29 cellular contexts compared by ENCODE assay signal in the genomic region with DNA sequence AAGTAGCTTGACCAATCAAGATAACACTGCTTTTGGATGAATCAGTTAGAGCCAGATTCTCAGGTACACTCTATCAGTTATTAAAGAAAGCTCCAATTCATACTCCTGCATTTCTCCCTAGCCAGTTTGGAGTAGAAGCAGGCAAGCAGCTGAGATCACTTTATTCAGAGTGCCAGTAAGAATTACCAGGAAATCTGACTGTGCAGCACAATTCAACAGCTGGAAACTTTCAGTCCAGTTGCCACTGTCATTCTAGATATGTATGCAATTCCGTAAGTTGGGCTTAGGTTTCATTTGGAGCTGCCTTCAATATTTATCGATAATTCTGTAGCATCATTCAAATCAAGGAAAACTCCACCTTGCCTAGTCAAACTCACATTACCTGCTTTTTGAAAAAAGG.
"Had no signal": no experiment of that assay in that cellular context is flagged by ENCODE, and none has a peak within 500 bp of the region (broad histone marks: within the 10 kb centered on the region; RNA-seq: fewer than 3 reads in every experiment).

No MANE protein-coding gene starts in this region.

- H3K36me3 ChIP-seq: ascending aorta, breast epithelium, cardiac muscle cell, colonic mucosa, gastrocnemius medialis, heart left ventricle had no signal

- H3K9me3 ChIP-seq: ascending aorta, breast epithelium, colonic mucosa, gastrocnemius medialis had no signal

- ATAC-seq: activated CD4-positive, alpha-beta T cell treated with anti-CD3 and anti-CD28 coated beads for 36 hours; activated CD8-positive, alpha-beta memory T cell treated with anti-CD3 and anti-CD28 coated beads, Interleukin-2, amount 10 ng/mL, durations not matched to agents 7 days and 5 days; activated CD8-positive, alpha-beta T cell treated with anti-CD3 and anti-CD28 coated beads, Interleukin-2, amount 10 ng/mL, durations not matched to agents 7 days and 5 days; activated naive CD8-positive, alpha-beta T cell treated with anti-CD3 and anti-CD28 coated beads, Interleukin-2, amount 50 U/mL, for 24 hours; esophagus mucosa; foreskin keratinocyte; gastrocnemius medialis; heart left ventricle had no signal

- DNase-seq: activated CD4-positive, alpha-beta memory T cell treated with anti-CD3 and anti-CD28 coated beads for 36 hours; activated CD4-positive, alpha-beta T cell treated with anti-CD3 and anti-CD28 coated beads for 36 hours; activated CD4-positive, alpha-beta T cell treated with anti-CD3 and anti-CD28 coated beads, Interleukin-2, amount 10 ng/mL, durations not matched to agents 24 days and 14 days; activated CD4-positive, CD25-positive, alpha-beta regulatory T cell; activated CD4-positive, CD25-positive, alpha-beta regulatory T cell treated with anti-CD3 and anti-CD28 coated beads, Interleukin-2, amount 50 U/mL, for 72 hours; activated CD8-positive, alpha-beta memory T cell treated with anti-CD3 and anti-CD28 coated beads, Interleukin-2, amount 10 ng/mL, durations not matched to agents 7 days and 5 days; activated CD8-positive, alpha-beta memory T cell treated with anti-CD3 and anti-CD28 coated beads, Interleukin-2, amount 50 U/mL, for 4 hours; activated CD8-positive, alpha-beta T cell treated with anti-CD3 and anti-CD28 coated beads, Interleukin-2, amount 10 ng/mL, durations not matched to agents 7 days and 5 days; activated effector memory CD4-positive, alpha-beta T cell treated with anti-CD3 and anti-CD28 coated beads, Interleukin-2, amount 50 U/mL, for 16 hours; activated naive CD4-positive, alpha-beta T cell treated with anti-CD3 and anti-CD28 coated beads for 36 hours; activated naive CD8-positive, alpha-beta T cell treated with anti-CD3 and anti-CD28 coated beads for 36 hours; activated naive CD8-positive, alpha-beta T cell treated with anti-CD3 and anti-CD28 coated beads, Interleukin-2, amount 50 U/mL, for 24 hours; activated T-cell treated with anti-CD3 and anti-CD28 coated beads, Interleukin-2, amount 50 U/mL, for 1 hour; activated T-cell treated with anti-CD3 and anti-CD28 coated beads, Interleukin-2, amount 50 U/mL, for 48 hours; central memory CD4-positive, alpha-beta T cell; cerebellar nuclear complex; colonic mucosa; effector CD8-positive, alpha-beta T cell; foreskin keratinocyte; gastrocnemius medialis; glutamatergic neuron; heart left ventricle; T-helper 2 cell had no signal

- H3K4me3 ChIP-seq: ascending aorta, breast epithelium, cardiac muscle cell, colonic mucosa, gastrocnemius medialis, heart left ventricle had no signal

- H3K4me1 ChIP-seq: ascending aorta, breast epithelium, colonic mucosa, foreskin keratinocyte, gastrocnemius medialis, heart left ventricle had no signal

- H3K27ac ChIP-seq: ascending aorta, breast epithelium, cardiac muscle cell, colonic mucosa, foreskin keratinocyte, gastrocnemius medialis, heart left ventricle had no signal

- H3K27me3 ChIP-seq: ascending aorta, breast epithelium, cardiac muscle cell, colonic mucosa, foreskin keratinocyte, gastrocnemius medialis, heart left ventricle had no signal

- FAIRE-seq: endometrium, endothelial cell of umbilical vein had no signal
